Comparison of ENCODE assay signal across 28 cellular contexts in genomic region chr12:422526-422925, GRCh38. TPM values are rescaled to one million over a fixed set of nuclear protein-coding genes. Genes with fewer than 3 reads are reported as not detected.
DNase-seq lines count a peak whose midpoint lies in the region; ATAC-seq and FAIRE-seq lines count a peak whose summit lies in the region.
"Had no signal": no experiment of that assay in that cellular context is flagged by ENCODE, and none has a peak within 500 bp of the region (broad histone marks: within the 10 kb centered on the region; RNA-seq: fewer than 3 reads in every experiment).

No MANE protein-coding gene starts in this region.

- intact Hi-C loops in head of caudate nucleus (cut with DNase I): no loop called here

- peak; percentile 30 for FAIRE-seq in urothelium cell line (lab: Jason Lieb, UNC)
- FAIRE-seq: A204.1, GM12878, GM12892, GM18507 had no signal

- peak overlapping the region; percentile 41 for H3K27ac Mint-ChIP-seq in activated T-cell treated with anti-CD3 and anti-CD28 coated beads, Interleukin-2, amount 50 U/mL, for 72 hours
- peak overlapping the region; percentile 33 for H3K27ac Mint-ChIP-seq in stimulated activated naive B cell treated with anti-CD40 and anti-IgM and Interleukin-4, amounts not matched to agents 10 μg/mL and 1 μg/mL and 100 μg/mL, for 72 hours

- H3K9me3 Mint-ChIP-seq in activated T-cell treated with anti-CD3 and anti-CD28 coated beads, Interleukin-2, amount 50 U/mL, for 72 hours: no peaks in the 10 kb centered on the region
- no peaks in the 10 kb centered on the region for H3K9me3 Mint-ChIP-seq in activated T-cell treated with anti-CD3 and anti-CD28 coated beads, Interleukin-2, amount 50 U/mL, for 4 hours
- H3K9me3 Mint-ChIP-seq in stimulated activated naive B cell treated with anti-CD40 and anti-IgM and Interleukin-4, amounts not matched to agents 10 μg/mL and 1 μg/mL and 100 μg/mL, for 72 hours: no peaks in the 10 kb centered on the region
- H3K9me3 Mint-ChIP-seq: CD4-positive, alpha-beta memory T cell; CD4-positive, CD25-positive, alpha-beta regulatory T cell; CD8-positive, alpha-beta memory T cell had no signal

- peaks cover 4 to 15% of the 10 kb centered on the region in 2 donors for H3K36me3 Mint-ChIP-seq in activated T-cell treated with anti-CD3 and anti-CD28 coated beads, Interleukin-2, amount 50 U/mL, for 72 hours (ENCODE audit: insufficient read depth in 2 of 2)
- H3K36me3 Mint-ChIP-seq in activated T-cell treated with anti-CD3 and anti-CD28 coated beads, Interleukin-2, amount 50 U/mL, for 4 hours (ENCODE audit: insufficient read depth): peaks cover 9% of the 10 kb centered on the region
- peaks cover 28 to 38% of the 10 kb centered on the region in 2 donors for H3K36me3 Mint-ChIP-seq in stimulated activated naive B cell treated with anti-CD40 and anti-IgM and Interleukin-4, amounts not matched to agents 10 μg/mL and 1 μg/mL and 100 μg/mL, for 72 hours

- H3K4me1 Mint-ChIP-seq in activated T-cell treated with anti-CD3 and anti-CD28 coated beads, Interleukin-2, amount 50 U/mL, for 72 hours (ENCODE audit: low read depth): no peaks in the 10 kb centered on the region
- no peaks in the 10 kb centered on the region for H3K4me1 Mint-ChIP-seq in activated T-cell treated with anti-CD3 and anti-CD28 coated beads, Interleukin-2, amount 50 U/mL, for 4 hours (ENCODE audit: low read depth)
- H3K4me1 Mint-ChIP-seq in stimulated activated naive B cell treated with anti-CD40 and anti-IgM and Interleukin-4, amounts not matched to agents 10 μg/mL and 1 μg/mL and 100 μg/mL, for 72 hours: no peaks in the 10 kb centered on the region
- H3K4me1 Mint-ChIP-seq: CD14-positive monocyte; CD4-positive, alpha-beta memory T cell; CD4-positive, CD25-positive, alpha-beta regulatory T cell; CD8-positive, alpha-beta memory T cell had no signal

- H3K4me3 Mint-ChIP-seq in activated T-cell treated with anti-CD3 and anti-CD28 coated beads, Interleukin-2, amount 50 U/mL, for 72 hours: no peak overlapping the region
- H3K4me3 Mint-ChIP-seq in activated T-cell treated with anti-CD3 and anti-CD28 coated beads, Interleukin-2, amount 50 U/mL, for 4 hours: no peak overlapping the region
- no peak overlapping the region for H3K4me3 Mint-ChIP-seq in stimulated activated naive B cell treated with anti-CD40 and anti-IgM and Interleukin-4, amounts not matched to agents 10 μg/mL and 1 μg/mL and 100 μg/mL, for 72 hours
- H3K4me3 Mint-ChIP-seq: CD14-positive monocyte; CD4-positive, alpha-beta memory T cell; CD4-positive, CD25-positive, alpha-beta regulatory T cell; CD8-positive, alpha-beta memory T cell had no signal

- H3K27me3 Mint-ChIP-seq in activated T-cell treated with anti-CD3 and anti-CD28 coated beads, Interleukin-2, amount 50 U/mL, for 72 hours (ENCODE audit: low read depth): no peaks in the 10 kb centered on the region
- H3K27me3 Mint-ChIP-seq in activated T-cell treated with anti-CD3 and anti-CD28 coated beads, Interleukin-2, amount 50 U/mL, for 4 hours (ENCODE audit: low read depth): no peaks in the 10 kb centered on the region
- H3K27me3 Mint-ChIP-seq in stimulated activated naive B cell treated with anti-CD40 and anti-IgM and Interleukin-4, amounts not matched to agents 10 μg/mL and 1 μg/mL and 100 μg/mL, for 72 hours: no peaks in the 10 kb centered on the region
- H3K27me3 Mint-ChIP-seq: CD4-positive, alpha-beta memory T cell; CD4-positive, CD25-positive, alpha-beta regulatory T cell; CD8-positive, alpha-beta memory T cell had no signal

- ATAC-seq in activated T-cell treated with anti-CD3 and anti-CD28 coated beads, Interleukin-2, amount 50 U/mL, for 72 hours (replicated peaks in 1 of 2): no peak
- no peak for ATAC-seq in activated T-cell treated with anti-CD3 and anti-CD28 coated beads, Interleukin-2, amount 50 U/mL, for 4 hours
- no peak for ATAC-seq in stimulated activated naive B cell treated with anti-CD40 and anti-IgM and Interleukin-4, amounts not matched to agents 10 μg/mL and 1 μg/mL and 100 μg/mL, for 72 hours (replicated peaks)
- ATAC-seq in HG03571 (IDR thresholded peaks at IDR 0.05; ENCODE audit: unreplicated experiment) (no peak), HG03175 (IDR thresholded peaks at IDR 0.05; ENCODE audit: unreplicated experiment) (no peak)
- ATAC-seq: GM12878 had no signal

- DNase-seq in activated T-cell treated with anti-CD3 and anti-CD28 coated beads, Interleukin-2, amount 50 U/mL, for 72 hours: no peak
- no peak for DNase-seq in activated T-cell treated with anti-CD3 and anti-CD28 coated beads, Interleukin-2, amount 50 U/mL, for 4 hours
- peak in 27 of 42 donors; percentile 4 to 66 (median 26) for DNase-seq in head of caudate nucleus
- no peak for DNase-seq in stimulated activated naive B cell treated with anti-CD40 and anti-IgM and Interleukin-4, amounts not matched to agents 10 μg/mL and 1 μg/mL and 100 μg/mL, for 72 hours
- no peak for DNase-seq in urothelium cell line (ENCODE audit: low spot score)
- no peak for DNase-seq in HuH-7.5 (ENCODE audit: low spot score)
- DNase-seq: 8988T; ACHN; BE2C; C1 segment of cervical spinal cord; CD4-positive, alpha-beta memory T cell; CD4-positive, CD25-positive, alpha-beta regulatory T cell; CD8-positive, alpha-beta memory T cell; COR-L47; DMS 273 treated with DMSO at 0.1 percent for 48 hours; DMS153; DMS53; DMS79; DND-41; EL; GDM1 had no signal

RNA-seq across cellular contexts. Expression of gene CCDC77, which starts 21.1 kb away (rescaled TPM):
- 10 to 100 TPM; 11.2 to 18.9 TPM for total RNA-seq in activated T-cell treated with anti-CD3 and anti-CD28 coated beads, Interleukin-2, amount 50 U/mL, for 72 hours
- 1 to 10 TPM; 6.9 to 8.8 (median 8.1) TPM for total RNA-seq in activated T-cell treated with anti-CD3 and anti-CD28 coated beads, Interleukin-2, amount 50 U/mL, for 4 hours

RNA-seq across cellular contexts. Expression of gene KDM5A, which starts 33.4 kb away (rescaled TPM):
- 100 to 1,000 TPM in 1 of 2 donors, 10 to 100 TPM in 1; 75.0 to 103 TPM for total RNA-seq in activated T-cell treated with anti-CD3 and anti-CD28 coated beads, Interleukin-2, amount 50 U/mL, for 72 hours
- 10 to 100 TPM; 58.7 to 71.1 (median 66.0) TPM for total RNA-seq in activated T-cell treated with anti-CD3 and anti-CD28 coated beads, Interleukin-2, amount 50 U/mL, for 4 hours

RNA-seq across cellular contexts. Expression of gene B4GALNT3, which starts 37.2 kb away (rescaled TPM):
- total RNA-seq in activated T-cell treated with anti-CD3 and anti-CD28 coated beads, Interleukin-2, amount 50 U/mL, for 72 hours: 1 to 10 TPM; 1.3 to 3.7 TPM
- total RNA-seq in activated T-cell treated with anti-CD3 and anti-CD28 coated beads, Interleukin-2, amount 50 U/mL, for 4 hours: 1 to 10 TPM in 2 of 3 donors, under 1 TPM in 1; 0.87 to 2.9 (median 2.1) TPM

Comparison
In these comparisons a context has a peak if more than half of its experiments do, and no peak if none do; other contexts are left out.
1. DNase-seq: peak in head of caudate nucleus (27 of 42); none in activated T-cell treated with anti-CD3 and anti-CD28 coated beads, Interleukin-2, amount 50 U/mL, for 72 hours (0 of 2), activated T-cell treated with anti-CD3 and anti-CD28 coated beads, Interleukin-2, amount 50 U/mL, for 4 hours (single experiment), stimulated activated naive B cell treated with anti-CD40 and anti-IgM and Interleukin-4, amounts not matched to agents 10 μg/mL and 1 μg/mL and 100 μg/mL, for 72 hours (single experiment), urothelium cell line (single experiment) and HuH-7.5 (single experiment).